12 cellular contexts compared by ENCODE assay signal in the genomic region with DNA sequence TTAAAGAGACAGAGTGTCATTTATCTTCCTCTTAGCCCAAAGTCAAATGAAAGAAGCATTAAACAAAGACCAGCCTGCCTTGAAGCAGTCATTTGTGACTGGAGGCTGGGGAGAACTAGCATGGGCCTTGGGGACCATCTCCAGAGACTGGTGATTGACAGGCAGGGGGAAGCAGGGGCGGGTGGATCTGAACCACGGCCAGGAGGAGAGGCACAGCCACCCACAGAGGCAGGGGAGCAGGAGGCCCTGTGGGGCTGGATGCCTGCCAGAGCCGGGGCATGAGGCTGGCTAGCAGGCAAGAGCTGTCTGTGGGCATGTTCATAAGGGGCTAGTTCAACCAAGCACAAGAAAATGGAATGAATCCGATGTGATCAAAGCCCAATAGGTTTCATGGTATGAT.
DNase-seq lines count a peak whose midpoint lies in the region; ATAC-seq and TF ChIP-seq lines count a peak whose summit lies in the region.
"Had no signal": no experiment of that assay in that cellular context is flagged by ENCODE, and none has a peak within 500 bp of the region (broad histone marks: within the 10 kb centered on the region; RNA-seq: fewer than 3 reads in every experiment).

No MANE protein-coding gene starts in this region.

- H3K27ac ChIP-seq in right cardiac atrium (ENCODE audit: low read length) (no peak overlapping the region), brain microvascular endothelial cell (no peak overlapping the region)
- H3K27ac ChIP-seq: neutrophil, Peyer's patch, upper lobe of left lung had no signal

- no peaks in the 10 kb centered on the region for H3K27me3 ChIP-seq in right cardiac atrium (ENCODE audit: control insufficient read depth, insufficient read depth)
- no peaks in the 10 kb centered on the region for H3K27me3 ChIP-seq in brain microvascular endothelial cell (replicated peaks)
- no peaks in the 10 kb centered on the region for H3K27me3 ChIP-seq in MG63
- H3K27me3 ChIP-seq: Peyer's patch, upper lobe of left lung had no signal

- peaks cover 8% of the 10 kb centered on the region for H3K4me1 ChIP-seq in right cardiac atrium (ENCODE audit: control insufficient read depth, insufficient read depth, low read length)

- DNase-seq in right cardiac atrium (peak in 2 of 3 donors; percentile 49 to 69), Right ventricle myocardium superior (no peak), NCI-H446 treated with DMSO at 0.1 percent for 48 hours (lab: John Stamatoyannopoulos, UW) (peak; percentile 85), hypothalamus (lab: John Stamatoyannopoulos, UW) (peak in 31 of 51 donors; percentile 4 to 70 (median 45)), NCI-H510A treated with DMSO at 0.1 percent for 48 hours (lab: John Stamatoyannopoulos, UW) (no peak), brain microvascular endothelial cell (no peak), MG63 (no peak)
- DNase-seq: activated CD4-positive, alpha-beta T cell treated with anti-CD3 and anti-CD28 coated beads, Interleukin-2, amount 50 U/mL, for 1 hour; Peyer's patch had no signal

- 50% methylated on average over 4 of the region's 4 CpGs for WGBS in right cardiac atrium

- H3K4me3 ChIP-seq in right cardiac atrium (ENCODE audit: low read length) = no peak overlapping the region
- H3K4me3 ChIP-seq in brain microvascular endothelial cell (ENCODE audit: low read depth, low read length) = no peak overlapping the region
- no peak overlapping the region for H3K4me3 ChIP-seq in MG63
- H3K4me3 ChIP-seq: Peyer's patch, upper lobe of left lung had no signal

- H3K9me3 ChIP-seq in right cardiac atrium (ENCODE audit: control insufficient read depth, low read length) (no peaks in the 10 kb centered on the region), MG63 (no peaks in the 10 kb centered on the region)
- H3K9me3 ChIP-seq: neutrophil, Peyer's patch, upper lobe of left lung had no signal

- intact Hi-C loops in right cardiac atrium (cut with DNase I) (no loop called here), Right ventricle myocardium superior (cut with DNase I) (no loop called here)

- ATAC-seq in right cardiac atrium = peak in 1 of 2 donors; percentile 18
- ATAC-seq in Right ventricle myocardium superior (ENCODE audit: poor library complexity) = no peak
- no peak for ATAC-seq in GM18520 (IDR thresholded peaks at IDR 0.05; ENCODE audit: unreplicated experiment)

- TF ChIP-seq CTCF in brain microvascular endothelial cell (IDR thresholded peaks at IDR 0.05; ENCODE audit: low read depth, low read length, missing control alignments) = no peak

- H3K36me3 ChIP-seq in brain microvascular endothelial cell (replicated peaks) = no peaks in the 10 kb centered on the region
- H3K36me3 ChIP-seq in MG63 = no peaks in the 10 kb centered on the region
- H3K36me3 ChIP-seq: neutrophil, Peyer's patch, upper lobe of left lung had no signal

- in situ Hi-C loops in brain microvascular endothelial cell (cut with HindIII; ENCODE audit: low pct_ligation_motif_present, low sequenced_read_pairs) = no loop called here

Comparison
In these comparisons a context has a peak if more than half of its experiments do, and no peak if none do; other contexts are left out.
1. DNase-seq: peak in right cardiac atrium (2 of 3), NCI-H446 treated with DMSO at 0.1 percent for 48 hours (single experiment) and hypothalamus (31 of 51); none in Right ventricle myocardium superior (single experiment), NCI-H510A treated with DMSO at 0.1 percent for 48 hours (single experiment), brain microvascular endothelial cell (single experiment) and MG63 (single experiment).